16 cellular contexts compared by ENCODE assay signal in genomic region chr13:52642131-52642530, GRCh38.
"Had no signal": no experiment of that assay in that cellular context is flagged by ENCODE, and none has a peak within 500 bp of the region (broad histone marks: within the 10 kb centered on the region; RNA-seq: fewer than 3 reads in every experiment).

Gene HNRNPA1L2, plus strand, starts transcription at chr13:52642431. Its CDS starts 62 bp downstream, at chr13:52642493.

- H3K27ac Mint-ChIP-seq: activated CD4-positive, alpha-beta memory T cell treated with anti-CD3 and anti-CD28 coated beads, Interleukin-2, amount 10 ng/mL, durations not matched to agents 7 days and 5 days; activated T-helper 2 cell treated with anti-CD3 and anti-CD28 coated beads, Interferon-gamma antibody, Interleukin-2, Interleukin-4, amounts not matched to agents 10 μg/mL and 5 μg/mL and 100 μg/mL, durations not matched to agents 14 hours and 24 hours and 36 hours; T-helper 2 cell treated with Interferon-gamma antibody and Interleukin-4, amounts not matched to agents 5 μg/mL and 100 μg/mL, for 36 hours had no signal

- H3K4me3 Mint-ChIP-seq: activated CD4-positive, alpha-beta memory T cell treated with anti-CD3 and anti-CD28 coated beads, Interleukin-2, amount 10 ng/mL, durations not matched to agents 7 days and 5 days; naive B cell; T-helper 2 cell treated with Interferon-gamma antibody and Interleukin-4, amounts not matched to agents 5 μg/mL and 100 μg/mL, for 36 hours had no signal

- H3K4me3 ChIP-seq: lower lobe of right lung, pancreas, thyroid gland had no signal

- H3K9me3 Mint-ChIP-seq: activated CD4-positive, alpha-beta memory T cell treated with anti-CD3 and anti-CD28 coated beads, Interleukin-2, amount 10 ng/mL, durations not matched to agents 7 days and 5 days; activated naive CD4-positive, alpha-beta T cell treated with anti-CD3 and anti-CD28 coated beads, Interleukin-2, amount 50 U/mL, for 72 hours; activated T-helper 2 cell treated with anti-CD3 and anti-CD28 coated beads, Interferon-gamma antibody, Interleukin-2, Interleukin-4, amounts not matched to agents 10 μg/mL and 5 μg/mL and 100 μg/mL, durations not matched to agents 14 hours and 24 hours and 36 hours; naive B cell; T-helper 2 cell treated with Interferon-gamma antibody and Interleukin-4, amounts not matched to agents 5 μg/mL and 100 μg/mL, for 36 hours had no signal

- H3K27ac ChIP-seq: lower lobe of right lung, pancreas, thyroid gland had no signal

- H3K4me1 ChIP-seq: lower lobe of right lung, pancreas had no signal

- H3K27me3 Mint-ChIP-seq: activated CD4-positive, alpha-beta memory T cell treated with anti-CD3 and anti-CD28 coated beads, Interleukin-2, amount 10 ng/mL, durations not matched to agents 7 days and 5 days; naive B cell had no signal

- DNase-seq: activated CD4-positive, alpha-beta memory T cell treated with anti-CD3 and anti-CD28 coated beads, Interleukin-2, amount 10 ng/mL, durations not matched to agents 7 days and 5 days; activated CD4-positive, alpha-beta T cell treated with anti-CD3 and anti-CD28 coated beads for 1 hour; activated CD8-positive, alpha-beta memory T cell treated with anti-CD3 and anti-CD28 coated beads, Interleukin-2, amount 50 U/mL, for 48 hours; aorta; hypothalamus; left cardiac atrium; lower lobe of right lung; naive B cell; pancreas; stimulated activated CD4-positive, alpha-beta T cell treated with anti-CD3 and anti-CD28 coated beads, Interleukin-15, amount 100 ng/mL, for 24 hours; stimulated activated CD4-positive, alpha-beta T cell treated with anti-CD3 and anti-CD28 coated beads, Interleukin-4, amount 100 ng/mL, for 4 hours; thyroid gland had no signal

- ATAC-seq: activated naive CD4-positive, alpha-beta T cell treated with anti-CD3 and anti-CD28 coated beads, Interleukin-2, amount 50 U/mL, for 72 hours; esophagus mucosa; left cardiac atrium; lower lobe of right lung; pancreas had no signal

- H3K27me3 ChIP-seq: pancreas, thyroid gland had no signal

- H3K9me3 ChIP-seq: lower lobe of right lung, pancreas, thyroid gland had no signal

- H3K36me3 ChIP-seq: thyroid gland had no signal
